ENCODE assay signal across 21 cellular contexts in the genomic region with DNA sequence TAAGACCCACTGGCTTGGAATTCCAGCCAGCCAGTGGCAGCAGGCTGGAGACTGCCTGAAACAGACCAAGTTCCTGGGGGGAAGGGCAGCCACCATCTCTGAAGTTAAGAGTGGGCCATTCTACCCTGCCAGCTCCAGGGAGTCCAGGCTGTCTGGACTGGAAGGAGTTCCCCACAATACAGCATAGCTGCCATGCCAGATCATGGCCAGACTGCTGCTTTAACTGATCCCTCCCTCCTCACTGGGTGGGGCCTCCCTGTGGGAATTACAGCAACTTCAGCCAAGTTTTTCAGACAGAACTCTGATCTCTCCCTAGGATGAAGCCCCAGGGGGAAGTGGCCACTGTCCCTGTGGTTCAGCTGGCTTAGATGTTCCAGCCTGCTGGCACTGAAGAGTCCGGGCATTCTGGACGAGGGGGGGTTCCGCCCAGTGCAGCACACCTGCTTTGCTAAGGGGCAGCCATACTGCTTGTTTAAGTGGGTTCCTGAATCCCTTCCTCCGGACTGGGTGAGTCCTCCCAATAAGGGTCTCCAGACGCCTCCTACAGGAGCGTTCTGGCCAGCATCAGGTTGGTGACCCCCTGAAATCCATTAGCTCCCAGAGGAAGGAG.
DNase-seq lines count a peak whose midpoint lies in the region; ATAC-seq and TF ChIP-seq lines count a peak whose summit lies in the region.
"Had no signal": no experiment of that assay in that cellular context is flagged by ENCODE, and none has a peak within 500 bp of the region (broad histone marks: within the 10 kb centered on the region; RNA-seq: fewer than 3 reads in every experiment).

No MANE protein-coding gene starts in this region.

- no peak overlapping the region for H3K18ac ChIP-seq in mesendoderm (ENCODE audit: low read length)

- H3K9ac ChIP-seq in mesendoderm (ENCODE audit: low read length): no peak overlapping the region
- H3K9ac ChIP-seq: BLaER1 had no signal

- no peaks in the 10 kb centered on the region for H4K20me1 ChIP-seq in PC-9 (ENCODE audit: insufficient read depth)
- H4K20me1 ChIP-seq: BLaER1 had no signal

- peaks cover 26% of the 10 kb centered on the region for H3F3A ChIP-seq in PC-9 (ENCODE audit: insufficient read depth, low read depth)

- no peak overlapping the region for H2BK5ac ChIP-seq in mesendoderm (ENCODE audit: low read length)

- H3K9me3 ChIP-seq in PC-9 (ENCODE audit: insufficient read depth, low read depth) (no peaks in the 10 kb centered on the region; the same call in 1 of the 2 replicates), aorta (ENCODE audit: control insufficient read depth, low read length) (no peaks in the 10 kb centered on the region)

- no peaks in the 10 kb centered on the region for H3K79me2 ChIP-seq in PC-9 (ENCODE audit: low read depth)
- no peaks in the 10 kb centered on the region for H3K79me2 ChIP-seq in mesendoderm (ENCODE audit: control insufficient read depth, insufficient read depth, low read length)

- peaks cover 53% of the 10 kb centered on the region for H3K4me1 ChIP-seq in PC-9 (replicated peaks; ENCODE audit: insufficient read depth)
- H3K4me1 ChIP-seq in mesendoderm (ENCODE audit: control insufficient read depth, low read depth, low read length): no peaks in the 10 kb centered on the region
- no peaks in the 10 kb centered on the region for H3K4me1 ChIP-seq in aorta (ENCODE audit: control insufficient read depth in 1 of 2, insufficient read depth in 2 of 2, low read length in 2 of 2)
- H3K4me1 ChIP-seq: BLaER1 had no signal

- H2BK120ac ChIP-seq in mesendoderm (ENCODE audit: low read depth, low read length): no peak overlapping the region

- no peak overlapping the region for H3K4me3 ChIP-seq in PC-9
- H3K4me3 ChIP-seq in choroid plexus epithelial cell (ENCODE audit: low read depth, low read length): no peak overlapping the region
- no peak overlapping the region for H3K4me3 ChIP-seq in mesendoderm (ENCODE audit: low read length)
- no peak overlapping the region for H3K4me3 ChIP-seq in aorta (ENCODE audit: low read length in 2 of 2)
- H3K4me3 ChIP-seq: BLaER1 had no signal

- no peak overlapping the region for H2AFZ ChIP-seq in PC-9

- peaks cover 3% of the 10 kb centered on the region; the same call in 1 of the 2 replicates for H3K9me2 ChIP-seq in PC-9 (ENCODE audit: insufficient read depth)

- no peak overlapping the region for H2BK15ac ChIP-seq in mesendoderm (replicated peaks; ENCODE audit: low read depth)

- H3K27ac ChIP-seq in PC-9: peak overlapping the region; percentile 97
- no peak overlapping the region for H3K27ac ChIP-seq in mesendoderm (ENCODE audit: low read depth, low read length)
- no peak overlapping the region for H3K27ac ChIP-seq in aorta (ENCODE audit: low read depth in 1 of 2, low read length in 2 of 2)
- H3K27ac ChIP-seq: BLaER1 had no signal

- DNase-seq in PC-9 (peak in 1 of 2 experiments; percentile 19), choroid plexus epithelial cell (ENCODE audit: low read depth) (peak; percentile 12), mesendoderm (peak; percentile 15), aorta (no peak), NCI-H1436 treated with DMSO at 0.1 percent for 48 hours (lab: John Stamatoyannopoulos, UW) (no peak)
- DNase-seq: ACHN; Caco-2; CD4-positive, alpha-beta T cell; DMS 273 treated with DMSO at 0.1 percent for 48 hours; DND-41; GOT3; NCI-H1417 treated with DMSO at 0.1 percent for 48 hours; NCI-H187 treated with DMSO at 0.1 percent for 48 hours; NCI-H2107; NCI-H446 treated with DMSO at 0.1 percent for 48 hours; NCI-H526 treated with DMSO at 0.1 percent for 48 hours; OCI-M1; Right ventricle myocardium superior had no signal

- H3K36me3 ChIP-seq in PC-9 (ENCODE audit: low read depth) (no peaks in the 10 kb centered on the region), mesendoderm (ENCODE audit: control insufficient read depth, insufficient read depth, low read length) (no peaks in the 10 kb centered on the region), aorta (ENCODE audit: control insufficient read depth in 1 of 2, insufficient read depth in 2 of 2, low read length in 1 of 2) (no peaks in the 10 kb centered on the region)
- H3K36me3 ChIP-seq: BLaER1 had no signal

- H2AK5ac ChIP-seq in mesendoderm (ENCODE audit: low read length): no peak overlapping the region

- TF ChIP-seq CTCF in PC-9 (conservative IDR thresholded peaks at IDR 0.05): no peak
- no peak for TF ChIP-seq CTCF in choroid plexus epithelial cell (conservative IDR thresholded peaks at IDR 0.05; ENCODE audit: low read depth, low read length)

- H3K27me3 ChIP-seq in PC-9 (ENCODE audit: insufficient read depth, low read depth): no peaks in the 10 kb centered on the region
- no peaks in the 10 kb centered on the region for H3K27me3 ChIP-seq in mesendoderm (ENCODE audit: insufficient read depth, low read length, poor library complexity)
- H3K27me3 ChIP-seq in aorta (ENCODE audit: control insufficient read depth in 1 of 2, insufficient read depth in 2 of 2, low read length in 1 of 2): no peaks in the 10 kb centered on the region
- H3K27me3 ChIP-seq: BLaER1 had no signal

- intact Hi-C loops in PC-9 (cut with micrococcal nuclease; ENCODE audit: unreplicated experiment): loop anchor here (2.0 to 5.0 kb wide), 4 partner anchors 49 to 369 kb away; no protein-coding TSS in a partner anchor
- intact Hi-C loops in aorta (cut with DNase I): no loop called here

- H4K5ac ChIP-seq in mesendoderm (ENCODE audit: low read length): no peak overlapping the region

- H3K4ac ChIP-seq in mesendoderm (ENCODE audit: low read depth, low read length): no peak overlapping the region

- H3K23ac ChIP-seq in mesendoderm (ENCODE audit: low read length): no peak overlapping the region

- peak overlapping the region; percentile 69; the same call in 1 of the 2 replicates for H3K4me2 ChIP-seq in PC-9
- no peak overlapping the region for H3K4me2 ChIP-seq in mesendoderm (ENCODE audit: low read length)
- H3K4me2 ChIP-seq: BLaER1 had no signal

- no peak overlapping the region for H3K56ac ChIP-seq in mesendoderm (ENCODE audit: low read length)

- H4K8ac ChIP-seq in mesendoderm (ENCODE audit: low read depth, low read length): no peak overlapping the region

- H3K79me1 ChIP-seq in mesendoderm (ENCODE audit: low read length): no peaks in the 10 kb centered on the region

- ATAC-seq in aorta (ENCODE audit: low FRiP score) (peak; percentile 36), HG02610 (IDR thresholded peaks at IDR 0.05; ENCODE audit: unreplicated experiment) (no peak), esophagus mucosa (no peak)

- no TSS peak for BruUV-seq in PC-9 (replicated peaks; lab: Mats Ljungman, UMichigan)

- CTCF ChIA-PET in PC-9 (lab: Charles Lee): no interaction called here

- no CpG with 5 or more reads among the region's 6 CpGs for WGBS in mesendoderm (ENCODE audit: extremely low coverage, insufficient coverage, low lambda C conversion rate)
- 85 to 89% methylated on average over 6 of the region's 6 CpGs for WGBS in aorta, 2 donors

- POLR2A ChIA-PET in PC-9 (lab: Charles Lee; ENCODE audit: unreplicated experiment): no interaction called here

Comparison
In these comparisons a context has a peak if more than half of its experiments do, and no peak if none do; other contexts are left out.
1. DNase-seq: peak in choroid plexus epithelial cell (single experiment) and mesendoderm (single experiment); none in aorta (0 of 2) and NCI-H1436 treated with DMSO at 0.1 percent for 48 hours (single experiment).